ENCODE assay signal across 8 cellular contexts in genomic region chr6:29723666-29724588, GRCh38. TPM values are rescaled to one million over a fixed set of nuclear protein-coding genes. Genes with fewer than 3 reads are reported as not detected.
DNase-seq lines count a peak whose midpoint lies in the region; ATAC-seq and TF ChIP-seq lines count a peak whose summit lies in the region.

No MANE protein-coding gene starts in this region.

- H3K4me3 ChIP-seq in HUES48 (ENCODE audit: low read depth, low read length) = peak overlapping the region; percentile 75
- peak overlapping the region; percentile 53 for H3K4me3 ChIP-seq in fibroblast of mammary gland (ENCODE audit: control insufficient read depth, low read depth, low read length)
- peak overlapping the region; percentile 37 to 93 (median 80) for H3K4me3 ChIP-seq in thyroid gland (replicated peaks in 1 of 3)

- H3K4me3 Mint-ChIP-seq in activated T-cell treated with anti-CD3 and anti-CD28 coated beads, Interleukin-2, amount 50 U/mL, for 24 hours = peak overlapping the region; percentile 92

- TF ChIP-seq POLR2A in GM19099 (IDR thresholded peaks at IDR 0.05; ENCODE audit: extremely low read depth, insufficient read length, low read depth) (peak; percentile 71), thyroid gland (IDR thresholded peaks at IDR 0.05) (no peak)

- H3K36me3 Mint-ChIP-seq in activated T-cell treated with anti-CD3 and anti-CD28 coated beads, Interleukin-2, amount 50 U/mL, for 24 hours (ENCODE audit: low read depth) = peaks cover 52% of the 10 kb centered on the region

- no peaks in the 10 kb centered on the region for H3K4me1 ChIP-seq in HUES48 (ENCODE audit: control insufficient read depth, insufficient read depth, low read length)
- peaks cover 0 to 4% of the 10 kb centered on the region in 2 donors for H3K4me1 ChIP-seq in thyroid gland

- no peak overlapping the region for H3K27ac ChIP-seq in HUES48 (ENCODE audit: low read depth, low read length)
- H3K27ac ChIP-seq in thyroid gland = peak overlapping the region; percentile 54 to 92 (median 92)

- ATAC-seq in omental fat pad (ENCODE audit: low FRiP score) = peak; percentile 61

- H3K27ac Mint-ChIP-seq in activated T-cell treated with anti-CD3 and anti-CD28 coated beads, Interleukin-2, amount 50 U/mL, for 24 hours = peak overlapping the region; percentile 96

- H3K9me3 Mint-ChIP-seq in activated T-cell treated with anti-CD3 and anti-CD28 coated beads, Interleukin-2, amount 50 U/mL, for 24 hours = no peaks in the 10 kb centered on the region

- H3K27me3 ChIP-seq in HUES48 (ENCODE audit: control insufficient read depth, insufficient read depth, low read length) (peaks cover 54% of the 10 kb centered on the region), thyroid gland (no peaks in the 10 kb centered on the region)

- TF ChIP-seq CTCF in fibroblast of mammary gland (conservative IDR thresholded peaks at IDR 0.05; ENCODE audit: control insufficient read depth, insufficient read depth, low read depth, low read length) = no peak
- TF ChIP-seq CTCF in omental fat pad (IDR thresholded peaks at IDR 0.05) = no peak
- no peak for TF ChIP-seq CTCF in thyroid gland (IDR thresholded peaks at IDR 0.05)

- peaks cover 62% of the 10 kb centered on the region for H3K4me1 Mint-ChIP-seq in activated T-cell treated with anti-CD3 and anti-CD28 coated beads, Interleukin-2, amount 50 U/mL, for 24 hours (ENCODE audit: low read depth)

- peak; percentile 87 for DNase-seq in activated T-cell treated with anti-CD3 and anti-CD28 coated beads, Interleukin-2, amount 50 U/mL, for 24 hours
- DNase-seq in fibroblast of mammary gland (ENCODE audit: low read depth) (no peak), omental fat pad (ENCODE audit: low spot score) (peak; percentile 56), thyroid gland (peak; percentile 43 to 46), glomerular visceral epithelial cell (ENCODE audit: extremely low spot score) (no peak), NCI-H1092 treated with DMSO at 0.1 percent for 48 hours (lab: John Stamatoyannopoulos, UW) (no peak)

- H3K9me3 ChIP-seq in HUES48 (ENCODE audit: control insufficient read depth, insufficient read depth, low read length) = no peaks in the 10 kb centered on the region
- no peaks in the 10 kb centered on the region for H3K9me3 ChIP-seq in thyroid gland

- H3K36me3 ChIP-seq in HUES48 (ENCODE audit: control insufficient read depth, insufficient read depth, low read length) (no peaks in the 10 kb centered on the region), thyroid gland (no peaks in the 10 kb centered on the region)

- intact Hi-C loops in thyroid gland (cut with DNase I) = no loop called here

- H3K27me3 Mint-ChIP-seq in activated T-cell treated with anti-CD3 and anti-CD28 coated beads, Interleukin-2, amount 50 U/mL, for 24 hours = no peaks in the 10 kb centered on the region

- no peak overlapping the region for H3K9ac ChIP-seq in HUES48 (ENCODE audit: low read depth, low read length)

- 7 to 14% methylated on average over 27 to 41 of the region's 76 CpGs for WGBS in thyroid gland, 2 donors

RNA-seq across cellular contexts. Expression of gene HLA-F, which starts 0.7 kb away (rescaled TPM):
- total RNA-seq in omental fat pad (100 to 1,000 TPM in 1 of 4 donors, 10 to 100 TPM in 3; 44.0 to 211 (median 76.3) TPM), thyroid gland (10 to 100 TPM; 33.9 to 81.3 (median 44.6) TPM)

RNA-seq across cellular contexts. Expression of gene ZFP57, which starts 43.0 kb away (rescaled TPM):
- total RNA-seq in omental fat pad (1 to 10 TPM in 2 of 4 donors, not detected in 2; 1.9 to 2.7 TPM), thyroid gland (not detected)

Comparison
In these comparisons a context has a peak if more than half of its experiments do, and no peak if none do; other contexts are left out.
1. DNase-seq: peak in activated T-cell treated with anti-CD3 and anti-CD28 coated beads, Interleukin-2, amount 50 U/mL, for 24 hours (single experiment), omental fat pad (single experiment) and thyroid gland (2 of 2); none in fibroblast of mammary gland (single experiment), glomerular visceral epithelial cell (single experiment) and NCI-H1092 treated with DMSO at 0.1 percent for 48 hours (single experiment).
2. Peak in every context shown above with its lines, with median percentiles within 50 percentile points of each other: H3K4me3 ChIP-seq.